Comparison of ENCODE assay signal across 8 cellular contexts in genomic region chr7:117673839-117674238, GRCh38.
DNase-seq lines count a peak whose midpoint lies in the region; ATAC-seq and TF ChIP-seq lines count a peak whose summit lies in the region.

No MANE protein-coding gene starts in this region.

- TF ChIP-seq POLR2A in testis (IDR thresholded peaks at IDR 0.05): no peak

- H3K4me2 ChIP-seq in PC-9: no peak overlapping the region

- CTCF ChIA-PET in PC-9 (lab: Charles Lee): no interaction called here
- CTCF ChIA-PET in activated CD4-positive, alpha-beta memory T cell treated with anti-CD3 and anti-CD28 coated beads, Interleukin-2, amount 10 ng/mL, durations not matched to agents 7 days and 5 days (lab: Charles Lee): no interaction called here

- no peaks in the 10 kb centered on the region for H4K20me1 ChIP-seq in PC-9 (ENCODE audit: insufficient read depth)

- H2AFZ ChIP-seq in PC-9: no peak overlapping the region

- H3K4me1 ChIP-seq in PC-9 (replicated peaks; ENCODE audit: insufficient read depth) (no peaks in the 10 kb centered on the region; the same call in 1 of the 2 replicates), testis (peaks cover 19% of the 10 kb centered on the region)

- no peaks in the 10 kb centered on the region for H3K79me2 ChIP-seq in PC-9 (ENCODE audit: low read depth)

- no TSS peak for BruUV-seq in PC-9 (replicated peaks; lab: Mats Ljungman, UMichigan)

- POLR2A ChIA-PET in PC-9 (lab: Charles Lee; ENCODE audit: unreplicated experiment): no interaction called here
- POLR2A ChIA-PET in activated CD4-positive, alpha-beta memory T cell treated with anti-CD3 and anti-CD28 coated beads, Interleukin-2, amount 10 ng/mL, durations not matched to agents 7 days and 5 days (lab: Charles Lee): no interaction called here

- no peaks in the 10 kb centered on the region for H3K27me3 ChIP-seq in PC-9 (ENCODE audit: insufficient read depth, low read depth)
- H3K27me3 ChIP-seq in testis: no peaks in the 10 kb centered on the region

- H3K4me3 ChIP-seq in PC-9 (no peak overlapping the region), testis (no peak overlapping the region)

- H3F3A ChIP-seq in PC-9 (ENCODE audit: insufficient read depth, low read depth): no peaks in the 10 kb centered on the region

- H3K4me3 Mint-ChIP-seq in activated CD4-positive, alpha-beta memory T cell treated with anti-CD3 and anti-CD28 coated beads, Interleukin-2, amount 10 ng/mL, durations not matched to agents 7 days and 5 days: no peak overlapping the region

- H3K4me1 Mint-ChIP-seq in activated CD4-positive, alpha-beta memory T cell treated with anti-CD3 and anti-CD28 coated beads, Interleukin-2, amount 10 ng/mL, durations not matched to agents 7 days and 5 days: no peaks in the 10 kb centered on the region

- no peak overlapping the region for H3K27ac ChIP-seq in PC-9
- peak overlapping the region in 1 of 2 donors; percentile 39 for H3K27ac ChIP-seq in testis

- H3K36me3 ChIP-seq in PC-9 (ENCODE audit: low read depth): no peaks in the 10 kb centered on the region
- H3K36me3 ChIP-seq in testis (ENCODE audit: low read depth, missing control alignments): no peaks in the 10 kb centered on the region

- intact Hi-C loops in PC-9 (cut with micrococcal nuclease; ENCODE audit: unreplicated experiment): loop anchor here (1.0 to 5.0 kb wide), 2 partner anchors 215 to 272 kb away; no protein-coding TSS in a partner anchor
- intact Hi-C loops in testis (cut with DNase I; ENCODE audit: low total_unique reads): no loop called here

- no peaks in the 10 kb centered on the region for H3K27me3 Mint-ChIP-seq in activated CD4-positive, alpha-beta memory T cell treated with anti-CD3 and anti-CD28 coated beads, Interleukin-2, amount 10 ng/mL, durations not matched to agents 7 days and 5 days

- no peaks in the 10 kb centered on the region for H3K36me3 Mint-ChIP-seq in activated CD4-positive, alpha-beta memory T cell treated with anti-CD3 and anti-CD28 coated beads, Interleukin-2, amount 10 ng/mL, durations not matched to agents 7 days and 5 days (ENCODE audit: low read depth)

- TF ChIP-seq CTCF in PC-9 (conservative IDR thresholded peaks at IDR 0.05) (peak; percentile 34; the same call in 1 of the 2 replicates), testis (IDR thresholded peaks at IDR 0.05) (peak in 2 of 3 experiments; percentile 8 to 13)

- no peak overlapping the region for H3K27ac Mint-ChIP-seq in activated CD4-positive, alpha-beta memory T cell treated with anti-CD3 and anti-CD28 coated beads, Interleukin-2, amount 10 ng/mL, durations not matched to agents 7 days and 5 days

- H3K9me3 Mint-ChIP-seq in activated CD4-positive, alpha-beta memory T cell treated with anti-CD3 and anti-CD28 coated beads, Interleukin-2, amount 10 ng/mL, durations not matched to agents 7 days and 5 days: no peaks in the 10 kb centered on the region

- ATAC-seq in HG02870 (IDR thresholded peaks at IDR 0.05; ENCODE audit: unreplicated experiment): peak; percentile 51
- ATAC-seq in GM18907 (IDR thresholded peaks at IDR 0.05; ENCODE audit: unreplicated experiment): no peak

- no peaks in the 10 kb centered on the region for H3K9me2 ChIP-seq in PC-9 (ENCODE audit: insufficient read depth)

- no peaks in the 10 kb centered on the region for H3K9me3 ChIP-seq in PC-9 (ENCODE audit: insufficient read depth, low read depth)
- no peaks in the 10 kb centered on the region for H3K9me3 ChIP-seq in testis

- DNase-seq in DMS53 (lab: John Stamatoyannopoulos, UW): peak; percentile 88
- DNase-seq in PC-9: no peak
- DNase-seq in foreskin melanocyte: peak; percentile 16
- DNase-seq in testis: no peak
- DNase-seq in activated CD4-positive, alpha-beta memory T cell treated with anti-CD3 and anti-CD28 coated beads, Interleukin-2, amount 10 ng/mL, durations not matched to agents 7 days and 5 days: no peak
- DNase-seq in activated naive CD4-positive, alpha-beta T cell treated with Interleukin-2 at 50 U/mL for 16 hours: no peak

Comparison
In these comparisons a context has a peak if more than half of its experiments do, and no peak if none do; other contexts are left out.
1. DNase-seq: peak in DMS53 (single experiment) and foreskin melanocyte (single experiment); none in PC-9 (0 of 2), testis (single experiment), activated CD4-positive, alpha-beta memory T cell treated with anti-CD3 and anti-CD28 coated beads, Interleukin-2, amount 10 ng/mL, durations not matched to agents 7 days and 5 days (single experiment) and activated naive CD4-positive, alpha-beta T cell treated with Interleukin-2 at 50 U/mL for 16 hours (single experiment).